Comparison of ENCODE assay signal across 8 cellular contexts in genomic region chr12:22443379-22444316, GRCh38.
DNase-seq lines count a peak whose midpoint lies in the region; ATAC-seq and TF ChIP-seq lines count a peak whose summit lies in the region.

No MANE protein-coding gene starts in this region.

- peak; percentile 90 for TF ChIP-seq RAD21 in HCT116 (IDR thresholded peaks at IDR 0.05; ENCODE audit: low read depth)

- H3K9me2 ChIP-seq in HCT116 (ENCODE audit: insufficient read depth) = no peaks in the 10 kb centered on the region

- 20 to 25% methylated on average over 17 of the region's 17 CpGs for WGBS in aorta, 2 donors

- no peaks in the 10 kb centered on the region for H3K9me3 ChIP-seq in HCT116 (ENCODE audit: control insufficient read depth in 1 of 2, insufficient read depth in 1 of 2, low read depth in 1 of 2, low read length in 2 of 2)
- no peaks in the 10 kb centered on the region for H3K9me3 ChIP-seq in SJCRH30 (replicated peaks)
- no peaks in the 10 kb centered on the region for H3K9me3 ChIP-seq in aorta (ENCODE audit: control insufficient read depth, low read length)

- RAD21 ChIA-PET in HCT116 (lab: Charles Lee; ENCODE audit: low non-redundant PET in 1 of 2, low total read pairs in 2 of 2, uncharacterized antibody in 2 of 2, unreplicated experiment in 2 of 2) = interaction anchor here (0.7 to 1.2 kb wide), 3 partner anchors 326 to 746 kb away, joined by 3 to 6 read pairs (median 3); no protein-coding TSS in a partner anchor

- H3K27ac ChIP-seq in HCT116 (ENCODE audit: low read depth, low read length) (no peak overlapping the region), SJCRH30 (no peak overlapping the region), aorta (ENCODE audit: low read depth in 1 of 2, low read length in 2 of 2) (no peak overlapping the region)

- TF ChIP-seq POLR2A in HCT116 (IDR thresholded peaks at IDR 0.05; ENCODE audit: borderline replicate concordance, extremely low read depth, insufficient read depth, insufficient read length) = no peak

- H3K27me3 ChIP-seq in HCT116 (ENCODE audit: insufficient read depth, low read length) (no peaks in the 10 kb centered on the region), SJCRH30 (no peaks in the 10 kb centered on the region), aorta (ENCODE audit: control insufficient read depth in 1 of 2, insufficient read depth in 2 of 2, low read length in 1 of 2) (no peaks in the 10 kb centered on the region)

- H3K79me2 ChIP-seq in HCT116 (ENCODE audit: insufficient read depth, low read length) = no peaks in the 10 kb centered on the region

- no peaks in the 10 kb centered on the region for H4K20me1 ChIP-seq in HCT116 (ENCODE audit: insufficient read depth)

- peak; percentile 100 for ATAC-seq in HCT116
- ATAC-seq in aorta (ENCODE audit: low FRiP score) = peak; percentile 89

- no peaks in the 10 kb centered on the region for H3K4me1 ChIP-seq in HCT116 (ENCODE audit: control insufficient read depth in 1 of 2, insufficient read depth in 2 of 2, low read length in 2 of 2)
- H3K4me1 ChIP-seq in SJCRH30 = peaks cover 6% of the 10 kb centered on the region; the same call in 1 of the 2 replicates
- no peaks in the 10 kb centered on the region for H3K4me1 ChIP-seq in aorta (ENCODE audit: control insufficient read depth in 1 of 2, insufficient read depth in 2 of 2, low read length in 2 of 2)

- POLR2A ChIA-PET in HCT116 (lab: Charles Lee) = no interaction called here

- no peak overlapping the region for H3K9ac ChIP-seq in HCT116 (ENCODE audit: low read length)

- no TSS peak for BruUV-seq in HCT116 (replicated peaks; lab: Mats Ljungman, UMichigan)

- H3K4me3 ChIP-seq in HCT116 (replicated peaks in 1 of 2; ENCODE audit: low read depth in 1 of 2, low read length in 2 of 2) (no peak overlapping the region), SJCRH30 (no peak overlapping the region), aorta (ENCODE audit: low read length in 2 of 2) (no peak overlapping the region)

- DNase-seq in GM10266 (ENCODE audit: extremely low spot score) (peak; percentile 52), HCT116 (ENCODE audit: low read depth, low spot score) (peak; percentile 75), M059J (ENCODE audit: low read depth) (peak; percentile 76), SJCRH30 (peak; percentile 66 to 92), glomerular visceral epithelial cell (ENCODE audit: extremely low spot score) (peak; percentile 79), pons (ENCODE audit: low spot score) (peak; percentile 84), aorta (peak; percentile 51 to 55)
- DNase-seq in activated naive CD4-positive, alpha-beta T cell treated with Interleukin-2 at 50 U/mL for 16 hours = peak; percentile 56

- H2AFZ ChIP-seq in HCT116 (ENCODE audit: low read depth, low read length, poor library complexity, severe bottlenecking) = peak overlapping the region; percentile 80

- intact Hi-C loops in HCT116 (cut with micrococcal nuclease) (loop anchor here (1.0 to 10.0 kb wide), 3 partner anchors 342 to 749 kb away; no protein-coding TSS in a partner anchor), aorta (cut with DNase I) (loop anchor here (5.0 to 10.0 kb wide), 4 partner anchors 341 to 749 kb away; no protein-coding TSS in a partner anchor)

- TF ChIP-seq CTCF in GM10266 (IDR thresholded peaks at IDR 0.05; ENCODE audit: control insufficient read depth, insufficient read depth, low read depth, missing control alignments) (peak; percentile 87), HCT116 (IDR thresholded peaks at IDR 0.05 in 2 of 3, conservative IDR thresholded peaks at IDR 0.05 in 1 of 3; ENCODE audit: borderline replicate concordance in 1 of 3, insufficient read depth in 1 of 3, low read depth in 2 of 3, low read length in 2 of 3) (peak; percentile 77 to 85 (median 82))

- H3K36me3 ChIP-seq in HCT116 (ENCODE audit: control insufficient read depth in 1 of 2, insufficient read depth in 2 of 2, low read length in 2 of 2) (no peaks in the 10 kb centered on the region), SJCRH30 (no peaks in the 10 kb centered on the region; the same call in 1 of the 2 replicates), aorta (ENCODE audit: control insufficient read depth in 1 of 2, insufficient read depth in 2 of 2, low read length in 1 of 2) (no peaks in the 10 kb centered on the region)

- CTCF ChIA-PET in HCT116 (lab: Charles Lee) = interaction anchor here (0.6 to 1.5 kb wide), 12 partner anchors 10 to 746 kb away, joined by 3 to 13 read pairs (median 4); no protein-coding TSS in a partner anchor

- peak overlapping the region; percentile 1; the same call in 1 of the 2 replicates for H3K4me2 ChIP-seq in HCT116 (ENCODE audit: low read length)

TF ChIP-seq in HCT116, 20 proteins besides CTCF, POLR2A, EP300 and RAD21:
- TF ChIP-seq ELF1 (IDR thresholded peaks at IDR 0.05; ENCODE audit: borderline replicate concordance, low read depth) (peak; percentile 40; the same call in 1 of the 2 replicates), CBX3 (IDR thresholded peaks at IDR 0.05; ENCODE audit: low read depth) (peak; percentile 61; the same call in 1 of the 2 replicates), CEBPB (IDR thresholded peaks at IDR 0.05; ENCODE audit: low read depth) (no peak)
